Comparison of ENCODE assay signal across 9 cellular contexts in the genomic region with DNA sequence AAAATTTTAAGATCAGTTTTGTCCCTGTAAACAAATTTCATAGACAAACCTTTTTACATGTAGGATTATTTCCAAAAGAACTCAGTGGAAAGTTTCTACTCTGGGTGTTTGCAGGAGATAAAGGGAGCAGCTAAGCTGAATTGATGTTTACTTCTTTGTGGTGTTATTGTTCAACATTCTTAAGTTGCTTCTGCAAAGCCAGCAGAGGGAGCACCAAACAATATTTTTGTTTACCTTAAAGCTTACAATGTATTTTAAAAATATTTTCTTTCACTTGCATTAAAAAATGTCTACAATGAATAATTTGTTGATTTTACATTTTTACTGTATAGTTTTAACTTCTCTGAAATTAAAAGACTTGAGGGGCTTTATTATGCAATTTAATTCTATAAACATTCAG.
DNase-seq lines count a peak whose midpoint lies in the region; ATAC-seq and TF ChIP-seq lines count a peak whose summit lies in the region.
"Had no signal": no experiment of that assay in that cellular context is flagged by ENCODE, and none has a peak within 500 bp of the region (broad histone marks: within the 10 kb centered on the region; RNA-seq: fewer than 3 reads in every experiment).

No MANE protein-coding gene starts in this region.

- intact Hi-C loops in left ventricle myocardium inferior (cut with micrococcal nuclease): no loop called here
- intact Hi-C loops in Right ventricle myocardium inferior (cut with DNase I): loop anchor here (5.0 kb wide), 1 partner anchor 55 kb away; no protein-coding TSS in a partner anchor
- intact Hi-C loops in activated CD4-positive, alpha-beta memory T cell treated with anti-CD3 and anti-CD28 coated beads for 36 hours (cut with micrococcal nuclease): loop anchor here (5.0 kb wide), 1 partner anchor 50 kb away; no protein-coding TSS in a partner anchor

- peak overlapping the region; percentile 3 for H3K27ac ChIP-seq in left ventricle myocardium inferior (replicated peaks)
- no peak overlapping the region for H3K27ac ChIP-seq in foreskin keratinocyte
- H3K27ac ChIP-seq: epithelial cell of prostate had no signal

- H3K4me1 ChIP-seq in left ventricle myocardium inferior (peaks cover 20% of the 10 kb centered on the region), foreskin keratinocyte (peaks cover 3% of the 10 kb centered on the region)

- H3K9me3 ChIP-seq in left ventricle myocardium inferior (replicated peaks) (no peaks in the 10 kb centered on the region), T-helper 17 cell (ENCODE audit: control insufficient read depth, low read length, poor library complexity, severe bottlenecking) (no peaks in the 10 kb centered on the region)

- H3K36me3 ChIP-seq in left ventricle myocardium inferior: no peaks in the 10 kb centered on the region

- DNase-seq in left ventricle myocardium inferior (no peak), Right ventricle myocardium inferior (ENCODE audit: missing footprints) (no peak), foreskin keratinocyte (no peak), NCI-H226 (no peak), T-helper 17 cell (no peak)
- DNase-seq in activated CD4-positive, alpha-beta memory T cell treated with anti-CD3 and anti-CD28 coated beads for 36 hours: no peak
- DNase-seq in activated T-cell treated with anti-CD3 and anti-CD28 coated beads, Interleukin-2, amount 50 U/mL, for 1 hour: no peak

- no peak overlapping the region for H3K27ac Mint-ChIP-seq in activated CD4-positive, alpha-beta memory T cell treated with anti-CD3 and anti-CD28 coated beads for 36 hours
- no peak overlapping the region for H3K27ac Mint-ChIP-seq in T-helper 17 cell

- CTCF ChIA-PET in activated CD4-positive, alpha-beta memory T cell treated with anti-CD3 and anti-CD28 coated beads for 36 hours (lab: Charles Lee): no interaction called here

- H3K4me1 Mint-ChIP-seq in activated CD4-positive, alpha-beta memory T cell treated with anti-CD3 and anti-CD28 coated beads for 36 hours (ENCODE audit: low read depth): peaks cover 8% of the 10 kb centered on the region
- H3K4me1 Mint-ChIP-seq in T-helper 17 cell: peaks cover 3% of the 10 kb centered on the region

- POLR2A ChIA-PET in activated CD4-positive, alpha-beta memory T cell treated with anti-CD3 and anti-CD28 coated beads for 36 hours (lab: Charles Lee): no interaction called here

- no peak for ATAC-seq in Right ventricle myocardium inferior
- ATAC-seq in SK-N-SH treated with all-trans-retinoic acid at 6 μM for 48 hours: peak; percentile 58; the same call in 2 of the 3 replicates
- ATAC-seq in foreskin keratinocyte: peak; percentile 24
- no peak for ATAC-seq in T-helper 17 cell

- TF ChIP-seq CTCF in left ventricle myocardium inferior (IDR thresholded peaks at IDR 0.05; ENCODE audit: borderline replicate concordance): peak; percentile 58
- TF ChIP-seq CTCF in foreskin keratinocyte (conservative IDR thresholded peaks at IDR 0.05): peak; percentile 66

- H3K4me3 Mint-ChIP-seq in activated CD4-positive, alpha-beta memory T cell treated with anti-CD3 and anti-CD28 coated beads for 36 hours: no peak overlapping the region
- no peak overlapping the region for H3K4me3 Mint-ChIP-seq in T-helper 17 cell

- no peaks in the 10 kb centered on the region for H3K36me3 Mint-ChIP-seq in activated CD4-positive, alpha-beta memory T cell treated with anti-CD3 and anti-CD28 coated beads for 36 hours
- peaks cover 2% of the 10 kb centered on the region for H3K36me3 Mint-ChIP-seq in T-helper 17 cell (ENCODE audit: low read depth)

- H3K9me3 Mint-ChIP-seq in activated CD4-positive, alpha-beta memory T cell treated with anti-CD3 and anti-CD28 coated beads for 36 hours: no peaks in the 10 kb centered on the region

- H3K27me3 Mint-ChIP-seq in activated CD4-positive, alpha-beta memory T cell treated with anti-CD3 and anti-CD28 coated beads for 36 hours: no peaks in the 10 kb centered on the region
- H3K27me3 Mint-ChIP-seq in T-helper 17 cell: no peaks in the 10 kb centered on the region

- H3K4me3 ChIP-seq in left ventricle myocardium inferior: no peak overlapping the region

- H3K27me3 ChIP-seq in left ventricle myocardium inferior (ENCODE audit: low read depth): no peaks in the 10 kb centered on the region
- no peaks in the 10 kb centered on the region for H3K27me3 ChIP-seq in foreskin keratinocyte

TF ChIP-seq in SK-N-SH treated with all-trans-retinoic acid at 6 μM for 48 hours, 23 proteins besides CTCF, POLR2A, EP300 and RAD21 (continues in another document):
- TF ChIP-seq, protein P1, sequence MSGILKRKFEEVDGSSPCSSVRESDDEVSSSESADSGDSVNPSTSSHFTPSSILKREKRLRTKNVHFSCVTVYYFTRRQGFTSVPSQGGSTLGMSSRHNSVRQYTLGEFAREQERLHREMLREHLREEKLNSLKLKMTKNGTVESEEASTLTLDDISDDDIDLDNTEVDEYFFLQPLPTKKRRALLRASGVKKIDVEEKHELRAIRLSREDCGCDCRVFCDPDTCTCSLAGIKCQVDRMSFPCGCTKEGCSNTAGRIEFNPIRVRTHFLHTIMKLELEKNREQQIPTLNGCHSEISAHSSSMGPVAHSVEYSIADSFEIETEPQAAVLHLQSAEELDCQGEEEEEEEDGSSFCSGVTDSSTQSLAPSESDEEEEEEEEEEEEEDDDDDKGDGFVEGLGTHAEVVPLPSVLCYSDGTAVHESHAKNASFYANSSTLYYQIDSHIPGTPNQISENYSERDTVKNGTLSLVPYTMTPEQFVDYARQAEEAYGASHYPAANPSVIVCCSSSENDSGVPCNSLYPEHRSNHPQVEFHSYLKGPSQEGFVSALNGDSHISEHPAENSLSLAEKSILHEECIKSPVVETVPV (CRISPR knock-in tag; IDR thresholded peaks at IDR 0.05): no peak
- no peak for TF ChIP-seq ZNF8 (CRISPR knock-in tag; IDR thresholded peaks at IDR 0.05)
- TF ChIP-seq TCF4 (CRISPR knock-in tag; IDR thresholded peaks at IDR 0.05; ENCODE audit: borderline replicate concordance): no peak
- TF ChIP-seq, protein P2, sequence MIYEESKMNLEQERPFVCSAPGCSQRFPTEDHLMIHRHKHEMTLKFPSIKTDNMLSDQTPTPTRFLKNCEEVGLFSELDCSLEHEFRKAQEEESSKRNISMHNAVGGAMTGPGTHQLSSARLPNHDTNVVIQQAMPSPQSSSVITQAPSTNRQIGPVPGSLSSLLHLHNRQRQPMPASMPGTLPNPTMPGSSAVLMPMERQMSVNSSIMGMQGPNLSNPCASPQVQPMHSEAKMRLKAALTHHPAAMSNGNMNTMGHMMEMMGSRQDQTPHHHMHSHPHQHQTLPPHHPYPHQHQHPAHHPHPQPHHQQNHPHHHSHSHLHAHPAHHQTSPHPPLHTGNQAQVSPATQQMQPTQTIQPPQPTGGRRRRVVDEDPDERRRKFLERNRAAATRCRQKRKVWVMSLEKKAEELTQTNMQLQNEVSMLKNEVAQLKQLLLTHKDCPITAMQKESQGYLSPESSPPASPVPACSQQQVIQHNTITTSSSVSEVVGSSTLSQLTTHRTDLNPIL (CRISPR knock-in tag; IDR thresholded peaks at IDR 0.05; ENCODE audit: low read depth): no peak
- TF ChIP-seq, protein P3, sequence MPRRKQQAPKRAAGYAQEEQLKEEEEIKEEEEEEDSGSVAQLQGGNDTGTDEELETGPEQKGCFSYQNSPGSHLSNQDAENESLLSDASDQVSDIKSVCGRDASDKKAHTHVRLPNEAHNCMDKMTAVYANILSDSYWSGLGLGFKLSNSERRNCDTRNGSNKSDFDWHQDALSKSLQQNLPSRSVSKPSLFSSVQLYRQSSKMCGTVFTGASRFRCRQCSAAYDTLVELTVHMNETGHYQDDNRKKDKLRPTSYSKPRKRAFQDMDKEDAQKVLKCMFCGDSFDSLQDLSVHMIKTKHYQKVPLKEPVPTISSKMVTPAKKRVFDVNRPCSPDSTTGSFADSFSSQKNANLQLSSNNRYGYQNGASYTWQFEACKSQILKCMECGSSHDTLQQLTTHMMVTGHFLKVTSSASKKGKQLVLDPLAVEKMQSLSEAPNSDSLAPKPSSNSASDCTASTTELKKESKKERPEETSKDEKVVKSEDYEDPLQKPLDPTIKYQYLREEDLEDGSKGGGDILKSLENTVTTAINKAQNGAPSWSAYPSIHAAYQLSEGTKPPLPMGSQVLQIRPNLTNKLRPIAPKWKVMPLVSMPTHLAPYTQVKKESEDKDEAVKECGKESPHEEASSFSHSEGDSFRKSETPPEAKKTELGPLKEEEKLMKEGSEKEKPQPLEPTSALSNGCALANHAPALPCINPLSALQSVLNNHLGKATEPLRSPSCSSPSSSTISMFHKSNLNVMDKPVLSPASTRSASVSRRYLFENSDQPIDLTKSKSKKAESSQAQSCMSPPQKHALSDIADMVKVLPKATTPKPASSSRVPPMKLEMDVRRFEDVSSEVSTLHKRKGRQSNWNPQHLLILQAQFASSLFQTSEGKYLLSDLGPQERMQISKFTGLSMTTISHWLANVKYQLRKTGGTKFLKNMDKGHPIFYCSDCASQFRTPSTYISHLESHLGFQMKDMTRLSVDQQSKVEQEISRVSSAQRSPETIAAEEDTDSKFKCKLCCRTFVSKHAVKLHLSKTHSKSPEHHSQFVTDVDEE (CRISPR knock-in tag; IDR thresholded peaks at IDR 0.05): no peak
- no peak for TF ChIP-seq ESRRG (CRISPR knock-in tag; IDR thresholded peaks at IDR 0.05)
- no peak for TF ChIP-seq SNAI2 (CRISPR knock-in tag; IDR thresholded peaks at IDR 0.05)
- TF ChIP-seq OSR1 (CRISPR knock-in tag; IDR thresholded peaks at IDR 0.05): no peak
- no peak for TF ChIP-seq ZFP30 (CRISPR knock-in tag; IDR thresholded peaks at IDR 0.05)
- TF ChIP-seq BACH2 (CRISPR knock-in tag; IDR thresholded peaks at IDR 0.05; ENCODE audit: borderline replicate concordance): no peak
- TF ChIP-seq, protein P4, sequence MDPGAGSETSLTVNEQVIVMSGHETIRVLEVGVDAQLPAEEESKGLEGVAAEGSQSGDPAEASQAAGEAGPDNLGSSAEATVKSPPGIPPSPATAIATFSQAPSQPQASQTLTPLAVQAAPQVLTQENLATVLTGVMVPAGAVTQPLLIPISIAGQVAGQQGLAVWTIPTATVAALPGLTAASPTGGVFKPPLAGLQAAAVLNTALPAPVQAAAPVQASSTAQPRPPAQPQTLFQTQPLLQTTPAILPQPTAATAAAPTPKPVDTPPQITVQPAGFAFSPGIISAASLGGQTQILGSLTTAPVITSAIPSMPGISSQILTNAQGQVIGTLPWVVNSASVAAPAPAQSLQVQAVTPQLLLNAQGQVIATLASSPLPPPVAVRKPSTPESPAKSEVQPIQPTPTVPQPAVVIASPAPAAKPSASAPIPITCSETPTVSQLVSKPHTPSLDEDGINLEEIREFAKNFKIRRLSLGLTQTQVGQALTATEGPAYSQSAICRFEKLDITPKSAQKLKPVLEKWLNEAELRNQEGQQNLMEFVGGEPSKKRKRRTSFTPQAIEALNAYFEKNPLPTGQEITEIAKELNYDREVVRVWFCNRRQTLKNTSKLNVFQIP (CRISPR knock-in tag; IDR thresholded peaks at IDR 0.05; ENCODE audit: borderline replicate concordance, low read depth): no peak
- no peak for TF ChIP-seq ZNF565 (CRISPR knock-in tag; conservative IDR thresholded peaks at IDR 0.05; ENCODE audit: low read depth)
- no peak for TF ChIP-seq TOX (CRISPR knock-in tag; IDR thresholded peaks at IDR 0.05; ENCODE audit: borderline replicate concordance)
- no peak for TF ChIP-seq GLIS3 (CRISPR knock-in tag; IDR thresholded peaks at IDR 0.05)

Comparison
In these comparisons a context has a peak if more than half of its experiments do, and no peak if none do; other contexts are left out.
1. ATAC-seq: peak in SK-N-SH treated with all-trans-retinoic acid at 6 μM for 48 hours (single experiment) and foreskin keratinocyte (single experiment); none in Right ventricle myocardium inferior (single experiment) and T-helper 17 cell (single experiment).